1 cellular context compared by ENCODE assay signal in genomic region chr20:39269493-39270217, GRCh38.
TF ChIP-seq lines count a peak whose summit lies in the region.

No MANE protein-coding gene starts in this region.

TF ChIP-seq in SK-N-SH treated with all-trans-retinoic acid at 6 μM for 48 hours, 23 proteins besides CTCF, POLR2A, EP300 and RAD21 (continued from another document):
- TF ChIP-seq PATZ1 (CRISPR knock-in tag; IDR thresholded peaks at IDR 0.05; ENCODE audit: borderline replicate concordance) (no peak), ZNF8 (CRISPR knock-in tag; IDR thresholded peaks at IDR 0.05) (no peak), CSRNP3 (CRISPR knock-in tag; IDR thresholded peaks at IDR 0.05) (no peak), RARB (CRISPR knock-in tag; IDR thresholded peaks at IDR 0.05) (no peak), PPARA (CRISPR knock-in tag; IDR thresholded peaks at IDR 0.05; ENCODE audit: borderline replicate concordance) (no peak), ZNF70 (CRISPR knock-in tag; IDR thresholded peaks at IDR 0.05) (no peak), ISL1 (CRISPR knock-in tag; IDR thresholded peaks at IDR 0.05) (no peak), TCF4 (CRISPR knock-in tag; IDR thresholded peaks at IDR 0.05; ENCODE audit: borderline replicate concordance) (no peak), ZFP3 (CRISPR knock-in tag; IDR thresholded peaks at IDR 0.05) (no peak)
